In the genomic region with DNA sequence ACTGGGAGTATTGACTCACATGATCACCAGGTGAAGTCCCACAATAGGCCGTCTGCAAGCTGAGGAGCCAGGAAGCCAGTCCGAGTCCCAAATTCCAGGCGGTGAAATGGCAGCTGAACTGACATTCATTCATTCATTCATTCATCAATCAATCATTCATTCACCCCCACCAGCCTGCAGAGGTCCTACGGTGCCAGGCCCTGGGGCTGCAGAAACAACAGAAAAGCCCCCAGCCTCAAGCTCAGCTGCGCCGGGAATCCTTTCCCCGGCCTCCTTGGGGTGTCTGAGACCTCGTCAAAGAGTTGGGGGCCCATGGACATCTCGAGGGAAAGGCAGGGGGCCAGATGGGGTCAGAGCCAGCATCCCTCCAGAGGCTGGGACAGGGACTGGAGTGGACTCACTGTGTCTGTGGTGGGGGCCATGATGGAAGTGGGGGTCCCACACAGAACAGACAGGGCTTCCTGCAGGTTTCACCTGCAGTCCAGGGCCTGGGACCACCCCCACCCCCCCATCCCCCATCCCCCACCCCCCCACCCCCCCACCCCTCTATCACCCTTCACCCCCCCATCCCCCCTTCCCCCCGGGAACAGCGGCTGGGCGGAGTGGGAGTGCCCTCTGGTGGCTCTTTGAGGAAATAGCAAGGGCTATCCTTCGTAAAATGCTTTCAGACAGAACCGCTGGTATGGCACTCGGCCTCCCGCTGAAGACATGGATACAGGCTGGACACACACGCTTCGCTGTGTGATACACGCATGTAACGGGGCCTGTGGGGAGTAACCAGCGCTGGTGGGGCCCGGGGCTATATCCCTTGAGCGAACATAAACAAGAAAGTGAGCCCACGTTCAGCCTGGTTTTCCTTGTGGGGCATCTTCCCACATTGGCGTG, we compare ENCODE assay signal across 8 cellular contexts. TPM values are rescaled to one million over a fixed set of nuclear protein-coding genes. Genes with fewer than 3 reads are reported as not detected.
A peak's percentile ranks its signal among the peaks of the same experiment; 100 is the strongest.
DNase-seq lines count a peak whose midpoint lies in the region; ATAC-seq and TF ChIP-seq lines count a peak whose summit lies in the region.

No MANE protein-coding gene starts in this region.

- no peaks in the 10 kb centered on the region for H3K9me3 Mint-ChIP-seq in WTC11

- POLR2A ChIA-PET in WTC11 (lab: Charles Lee) = no interaction called here

- H3K9me3 ChIP-seq in DND-41 (ENCODE audit: insufficient read depth, low read length, severe bottlenecking) = no peaks in the 10 kb centered on the region
- H3K9me3 ChIP-seq in right lobe of liver = no peaks in the 10 kb centered on the region

- no peak for TF ChIP-seq POLR2A in right lobe of liver (IDR thresholded peaks at IDR 0.05)

- peak overlapping the region; percentile 33 for H3K4me3 Mint-ChIP-seq in WTC11

- intact Hi-C loops in right lobe of liver (cut with DNase I) = loop anchor here in 1 of 2 donors (5.0 kb wide), 1 partner anchor 119 kb away; no protein-coding TSS in a partner anchor

- H3K36me3 Mint-ChIP-seq in WTC11 = no peaks in the 10 kb centered on the region

- H3K4me1 Mint-ChIP-seq in WTC11 = peaks cover 3% of the 10 kb centered on the region; the same call in 1 of the 2 replicates

- ATAC-seq in DND-41 (ENCODE audit: insufficient read depth, low read depth) = peak; percentile 67
- peak; percentile 30 for ATAC-seq in WTC11
- ATAC-seq in right lobe of liver = peak; percentile 77 to 88 (median 81)
- no peak for ATAC-seq in GM18517 (IDR thresholded peaks at IDR 0.05; ENCODE audit: unreplicated experiment)
- no peak for ATAC-seq in HG03460 (IDR thresholded peaks at IDR 0.05; ENCODE audit: unreplicated experiment)

- TF ChIP-seq CTCF in DND-41 (IDR thresholded peaks at IDR 0.05; ENCODE audit: borderline replicate concordance, extremely low read depth, low read length, poor library complexity, severe bottlenecking) = peak; percentile 83
- TF ChIP-seq CTCF in WTC11 (IDR thresholded peaks at IDR 0.05) = peak; percentile 45
- peak; percentile 79 for TF ChIP-seq CTCF in choroid plexus epithelial cell (conservative IDR thresholded peaks at IDR 0.05; ENCODE audit: low read depth, low read length)
- peak; percentile 51 to 61 (median 58) for TF ChIP-seq CTCF in right lobe of liver (IDR thresholded peaks at IDR 0.05)

- no peak overlapping the region for H2AFZ ChIP-seq in DND-41 (ENCODE audit: low read depth, low read length)

- H3K27me3 ChIP-seq in DND-41 (ENCODE audit: insufficient read depth, low read length, poor library complexity) = no peaks in the 10 kb centered on the region
- H3K27me3 ChIP-seq in right lobe of liver = no peaks in the 10 kb centered on the region

- H3K9ac ChIP-seq in DND-41 (ENCODE audit: low read depth, low read length) = no peak overlapping the region

- no peak overlapping the region for H3K27ac Mint-ChIP-seq in WTC11

- H3K4me1 ChIP-seq in DND-41 (ENCODE audit: insufficient read depth, low read length) (peaks cover 3% of the 10 kb centered on the region; the same call in 1 of the 2 replicates), right lobe of liver (peaks cover 0 to 3% (median 0%) of the 10 kb centered on the region in 4 donors)

- DNase-seq in DND-41 (peak; percentile 55), LoVo (ENCODE audit: low spot score) (peak; percentile 54), WTC11 (ENCODE audit: low spot score) (peak; percentile 61), choroid plexus epithelial cell (ENCODE audit: low read depth) (peak; percentile 66), right lobe of liver (peak in 1 of 3 donors; percentile 51)
- DNase-seq in stimulated activated CD8-positive, alpha-beta memory T cell treated with anti-CD3 and anti-CD28 coated beads, Interleukin-12 subunit alpha, Interleukin-12 subunit beta, amount 100 ng/mL, for 1 hour (ENCODE audit: low read depth) = peak; percentile 30

- WGBS in right lobe of liver (ENCODE audit: insufficient coverage, low coverage, low lambda C conversion rate, missing lambda C conversion rate) = 21% methylated on average over 23 of the region's 25 CpGs

- H3K27me3 Mint-ChIP-seq in WTC11 (ENCODE audit: low read depth) = peaks cover 17% of the 10 kb centered on the region

- no peak overlapping the region for H3K4me3 ChIP-seq in DND-41 (ENCODE audit: low read depth in 1 of 2, low read length in 2 of 2)
- H3K4me3 ChIP-seq in choroid plexus epithelial cell (ENCODE audit: low read depth, low read length) = peak overlapping the region; percentile 28
- H3K4me3 ChIP-seq in right lobe of liver = no peak overlapping the region

- CTCF ChIA-PET in WTC11 (lab: Charles Lee) = interaction anchor here (0.6 to 7.3 kb wide), 17 partner anchors 9 to 124 kb away, joined by 3 to 69 read pairs (median 4); a partner anchor contains a TSS

- H3K27ac ChIP-seq in DND-41 (ENCODE audit: low read length) = no peak overlapping the region
- no peak overlapping the region for H3K27ac ChIP-seq in right lobe of liver

- H4K20me1 ChIP-seq in DND-41 (ENCODE audit: insufficient read depth, low read length) = peaks cover 15% of the 10 kb centered on the region

- H3K79me2 ChIP-seq in DND-41 (ENCODE audit: insufficient read depth, low read length) = no peaks in the 10 kb centered on the region

- H3K4me2 ChIP-seq in DND-41 (ENCODE audit: insufficient read depth, low read length) = no peak overlapping the region

- H3K36me3 ChIP-seq in DND-41 (ENCODE audit: insufficient read depth, low read length) (no peaks in the 10 kb centered on the region), right lobe of liver (no peaks in the 10 kb centered on the region)

TF ChIP-seq in WTC11, 78 proteins besides CTCF, POLR2A, EP300 and RAD21 (continues in another document):
- TF ChIP-seq GRHL2 (CRISPR knock-in tag; IDR thresholded peaks at IDR 0.05; ENCODE audit: insufficient replicate concordance, severe bottlenecking) = no peak
- no peak for TF ChIP-seq ZNF232 (CRISPR knock-in tag; IDR thresholded peaks at IDR 0.05)
- TF ChIP-seq, protein P1, sequence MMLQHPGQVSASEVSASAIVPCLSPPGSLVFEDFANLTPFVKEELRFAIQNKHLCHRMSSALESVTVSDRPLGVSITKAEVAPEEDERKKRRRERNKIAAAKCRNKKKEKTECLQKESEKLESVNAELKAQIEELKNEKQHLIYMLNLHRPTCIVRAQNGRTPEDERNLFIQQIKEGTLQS (CRISPR knock-in tag; conservative IDR thresholded peaks at IDR 0.05) = no peak
- TF ChIP-seq ZNF396 (CRISPR knock-in tag; IDR thresholded peaks at IDR 0.05; ENCODE audit: borderline replicate concordance) = no peak
- TF ChIP-seq, protein P2, sequence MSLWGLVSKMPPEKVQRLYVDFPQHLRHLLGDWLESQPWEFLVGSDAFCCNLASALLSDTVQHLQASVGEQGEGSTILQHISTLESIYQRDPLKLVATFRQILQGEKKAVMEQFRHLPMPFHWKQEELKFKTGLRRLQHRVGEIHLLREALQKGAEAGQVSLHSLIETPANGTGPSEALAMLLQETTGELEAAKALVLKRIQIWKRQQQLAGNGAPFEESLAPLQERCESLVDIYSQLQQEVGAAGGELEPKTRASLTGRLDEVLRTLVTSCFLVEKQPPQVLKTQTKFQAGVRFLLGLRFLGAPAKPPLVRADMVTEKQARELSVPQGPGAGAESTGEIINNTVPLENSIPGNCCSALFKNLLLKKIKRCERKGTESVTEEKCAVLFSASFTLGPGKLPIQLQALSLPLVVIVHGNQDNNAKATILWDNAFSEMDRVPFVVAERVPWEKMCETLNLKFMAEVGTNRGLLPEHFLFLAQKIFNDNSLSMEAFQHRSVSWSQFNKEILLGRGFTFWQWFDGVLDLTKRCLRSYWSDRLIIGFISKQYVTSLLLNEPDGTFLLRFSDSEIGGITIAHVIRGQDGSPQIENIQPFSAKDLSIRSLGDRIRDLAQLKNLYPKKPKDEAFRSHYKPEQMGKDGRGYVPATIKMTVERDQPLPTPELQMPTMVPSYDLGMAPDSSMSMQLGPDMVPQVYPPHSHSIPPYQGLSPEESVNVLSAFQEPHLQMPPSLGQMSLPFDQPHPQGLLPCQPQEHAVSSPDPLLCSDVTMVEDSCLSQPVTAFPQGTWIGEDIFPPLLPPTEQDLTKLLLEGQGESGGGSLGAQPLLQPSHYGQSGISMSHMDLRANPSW (CRISPR knock-in tag; conservative IDR thresholded peaks at IDR 0.05; ENCODE audit: low read depth) = no peak
- TF ChIP-seq ATF1 (CRISPR knock-in tag; IDR thresholded peaks at IDR 0.05) = no peak
- TF ChIP-seq, protein P3, sequence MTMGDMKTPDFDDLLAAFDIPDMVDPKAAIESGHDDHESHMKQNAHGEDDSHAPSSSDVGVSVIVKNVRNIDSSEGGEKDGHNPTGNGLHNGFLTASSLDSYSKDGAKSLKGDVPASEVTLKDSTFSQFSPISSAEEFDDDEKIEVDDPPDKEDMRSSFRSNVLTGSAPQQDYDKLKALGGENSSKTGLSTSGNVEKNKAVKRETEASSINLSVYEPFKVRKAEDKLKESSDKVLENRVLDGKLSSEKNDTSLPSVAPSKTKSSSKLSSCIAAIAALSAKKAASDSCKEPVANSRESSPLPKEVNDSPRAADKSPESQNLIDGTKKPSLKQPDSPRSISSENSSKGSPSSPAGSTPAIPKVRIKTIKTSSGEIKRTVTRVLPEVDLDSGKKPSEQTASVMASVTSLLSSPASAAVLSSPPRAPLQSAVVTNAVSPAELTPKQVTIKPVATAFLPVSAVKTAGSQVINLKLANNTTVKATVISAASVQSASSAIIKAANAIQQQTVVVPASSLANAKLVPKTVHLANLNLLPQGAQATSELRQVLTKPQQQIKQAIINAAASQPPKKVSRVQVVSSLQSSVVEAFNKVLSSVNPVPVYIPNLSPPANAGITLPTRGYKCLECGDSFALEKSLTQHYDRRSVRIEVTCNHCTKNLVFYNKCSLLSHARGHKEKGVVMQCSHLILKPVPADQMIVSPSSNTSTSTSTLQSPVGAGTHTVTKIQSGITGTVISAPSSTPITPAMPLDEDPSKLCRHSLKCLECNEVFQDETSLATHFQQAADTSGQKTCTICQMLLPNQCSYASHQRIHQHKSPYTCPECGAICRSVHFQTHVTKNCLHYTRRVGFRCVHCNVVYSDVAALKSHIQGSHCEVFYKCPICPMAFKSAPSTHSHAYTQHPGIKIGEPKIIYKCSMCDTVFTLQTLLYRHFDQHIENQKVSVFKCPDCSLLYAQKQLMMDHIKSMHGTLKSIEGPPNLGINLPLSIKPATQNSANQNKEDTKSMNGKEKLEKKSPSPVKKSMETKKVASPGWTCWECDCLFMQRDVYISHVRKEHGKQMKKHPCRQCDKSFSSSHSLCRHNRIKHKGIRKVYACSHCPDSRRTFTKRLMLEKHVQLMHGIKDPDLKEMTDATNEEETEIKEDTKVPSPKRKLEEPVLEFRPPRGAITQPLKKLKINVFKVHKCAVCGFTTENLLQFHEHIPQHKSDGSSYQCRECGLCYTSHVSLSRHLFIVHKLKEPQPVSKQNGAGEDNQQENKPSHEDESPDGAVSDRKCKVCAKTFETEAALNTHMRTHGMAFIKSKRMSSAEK (CRISPR knock-in tag; IDR thresholded peaks at IDR 0.05; ENCODE audit: borderline replicate concordance) = no peak

RNA-seq across cellular contexts. Expression of a gene that starts 8.5 kb away (rescaled TPM):
- total RNA-seq in WTC11 (2021) (57.3 to 65.6 TPM (median 61.8 TPM) in 3 replicates), right lobe of liver (10 to 100 TPM in 5 of 6 experiments, 1 to 10 TPM in 1; 8.7 to 22.8 (median 16.4) TPM)

Comparison
In these comparisons a context has a peak if more than half of its experiments do, and no peak if none do; other contexts are left out.
1. ATAC-seq: peak in DND-41 (single experiment), WTC11 (single experiment) and right lobe of liver (4 of 4); none in GM18517 (single experiment) and HG03460 (single experiment).
2. Peak in every context shown above with its lines, with median percentiles within 50 percentile points of each other: CTCF ChIP-seq.